ENCODE assay signal across 8 cellular contexts in genomic region chr6:29976253-29976587, GRCh38. TPM values are rescaled to one million over a fixed set of nuclear protein-coding genes. Genes with fewer than 3 reads are reported as not detected.
DNase-seq lines count a peak whose midpoint lies in the region; ATAC-seq, FAIRE-seq and TF ChIP-seq lines count a peak whose summit lies in the region.

No MANE protein-coding gene starts in this region.

- no peaks in the 10 kb centered on the region for H3K9me1 ChIP-seq in K562 (ENCODE audit: control insufficient read depth, insufficient read depth, low read length)

- H3K9me3 ChIP-seq in K562 (replicated peaks; ENCODE audit: control insufficient read depth, insufficient read depth, low read depth, low read length) (no peaks in the 10 kb centered on the region), lung (ENCODE audit: control insufficient read depth in 2 of 2, insufficient read depth in 1 of 2, low read length in 1 of 2) (no peaks in the 10 kb centered on the region), transverse colon (no peaks in the 10 kb centered on the region)

- H3K27me3 ChIP-seq in K562 (ENCODE audit: control insufficient read depth in 2 of 2, insufficient read depth in 2 of 2, low read length in 2 of 2) (no peaks in the 10 kb centered on the region), lung (ENCODE audit: control insufficient read depth, insufficient read depth) (no peaks in the 10 kb centered on the region), transverse colon (peaks cover 5% of the 10 kb centered on the region)

- H4K20me1 ChIP-seq in K562 (replicated peaks; ENCODE audit: control insufficient read depth, insufficient read depth, low read length), result no peaks in the 10 kb centered on the region

- no peaks in the 10 kb centered on the region for H3K36me3 ChIP-seq in K562 (ENCODE audit: control insufficient read depth, insufficient read depth, low read length)
- no peaks in the 10 kb centered on the region for H3K36me3 ChIP-seq in lung (ENCODE audit: control insufficient read depth in 2 of 2, insufficient read depth in 2 of 2, low read length in 2 of 2)
- no peaks in the 10 kb centered on the region for H3K36me3 ChIP-seq in transverse colon

- TF ChIP-seq CTCF in K562 (IDR thresholded peaks at IDR 0.05 in 2 of 3, conservative IDR thresholded peaks at IDR 0.05 in 1 of 3; ENCODE audit: insufficient read depth in 2 of 3, low read depth in 1 of 3, low read length in 3 of 3) (no peak), lung (IDR thresholded peaks at IDR 0.05; ENCODE audit: control extremely low read depth, extremely low read depth) (no peak), transverse colon (IDR thresholded peaks at IDR 0.05) (no peak), GM10248 (IDR thresholded peaks at IDR 0.05; ENCODE audit: control extremely low read depth, extremely low read depth, low read depth, missing control alignments) (no peak)

- TF ChIP-seq EP300 in K562 (IDR thresholded peaks at IDR 0.05; ENCODE audit: low read length), result no peak
- TF ChIP-seq EP300 in transverse colon (IDR thresholded peaks at IDR 0.05; ENCODE audit: low read depth), result no peak

- peak overlapping the region; percentile 92 for H2AFZ ChIP-seq in K562 (ENCODE audit: low read depth, low read length)

- TF ChIP-seq POLR2A in K562 (conservative IDR thresholded peaks at IDR 0.05), result no peak
- TF ChIP-seq POLR2A in transverse colon (IDR thresholded peaks at IDR 0.05), result no peak

- CTCF ChIA-PET in activated naive CD4-positive, alpha-beta T cell treated with anti-CD3 and anti-CD28 coated beads, Interleukin-2, amount 10 ng/mL, durations not matched to agents 7 days and 5 days (lab: Charles Lee), result interaction anchor here (0.9 to 1.8 kb wide), 3 partner anchors 9 to 128 kb away, joined by 3 to 10 read pairs (median 4); no protein-coding TSS in a partner anchor
- CTCF ChIA-PET in K562 (lab: Yijun Ruan, JAX; ENCODE audit: low intra/inter-chr PET ratio), result interaction anchor here (0.7 kb wide), 1 partner anchor 533 kb away, joined by 3 read pairs; no protein-coding TSS in a partner anchor
- CTCF ChIA-PET in GM10248 (lab: Yijun Ruan, JAX), result interaction anchor here (0.9 to 2.7 kb wide), 9 partner anchors 10 to 326 kb away, joined by 3 to 25 read pairs (median 4); partner anchors contain the start of gene POLR1H

- no peak for ATAC-seq in K562
- ATAC-seq in lung (ENCODE audit: insufficient read depth, low FRiP score), result no peak
- no peak for ATAC-seq in HG02870 (IDR thresholded peaks at IDR 0.05; ENCODE audit: unreplicated experiment)

- TF ChIP-seq RAD21 in K562 (CRISPR knock-in tag; conservative IDR thresholded peaks at IDR 0.05 in 1 of 2, IDR thresholded peaks at IDR 0.05 in 1 of 2), result no peak

- H3K4me1 ChIP-seq in K562 (replicated peaks in 1 of 2; ENCODE audit: control insufficient read depth in 2 of 2, insufficient read depth in 2 of 2, low read length in 2 of 2), result peaks cover 10 to 29% of the 10 kb centered on the region in 2 experiments; a peak in 3 of 5 replicates
- H3K4me1 ChIP-seq in lung (ENCODE audit: control insufficient read depth in 2 of 2, insufficient read depth in 2 of 2, low read length in 2 of 2), result peaks cover 0 to 6% of the 10 kb centered on the region in 2 donors
- H3K4me1 ChIP-seq in transverse colon, result peaks cover 6 to 29% (median 24%) of the 10 kb centered on the region in 4 donors

- H3K4me3 Mint-ChIP-seq in activated naive CD4-positive, alpha-beta T cell treated with anti-CD3 and anti-CD28 coated beads, Interleukin-2, amount 10 ng/mL, durations not matched to agents 7 days and 5 days, result peak overlapping the region; percentile 69

- no peak for DNase-seq in activated naive CD4-positive, alpha-beta T cell treated with anti-CD3 and anti-CD28 coated beads, Interleukin-2, amount 10 ng/mL, durations not matched to agents 7 days and 5 days
- DNase-seq in activated naive CD4-positive, alpha-beta T cell (lab: John Stamatoyannopoulos, UW), result no peak
- no peak for DNase-seq in K562 (ENCODE audit: extremely low read depth in 1 of 4, low spot score in 3 of 4)
- DNase-seq in lung (ENCODE audit: low spot score), result no peak
- no peak for DNase-seq in transverse colon
- no peak for DNase-seq in HuH-7 (ENCODE audit: low spot score)
- DNase-seq in GM10248 (ENCODE audit: extremely low spot score), result no peak

- H3K27ac ChIP-seq in K562 (ENCODE audit: extremely low read depth, low read depth, low read length) (peak overlapping the region; percentile 76; the same call in 2 of the 3 replicates), lung (ENCODE audit: low read depth in 1 of 2, low read length in 1 of 2) (peak overlapping the region; percentile 88 to 95), transverse colon (peak overlapping the region; percentile 83 to 93 (median 92))

- in situ Hi-C loops in K562 (cut with MboI) (no loop called here), transverse colon (cut with MboI; ENCODE audit: low pct_ligation_motif_present in 1 of 4, low pct_unique_long_range_greater_than_20kb in 1 of 4, low sequenced_read_pairs in 3 of 4) (no loop called here)

- no TSS peak for BruUV-seq in K562 (replicated peaks; lab: Mats Ljungman, UMichigan)

- no peak for FAIRE-seq in K562 (lab: Jason Lieb, UNC)

- peaks cover 77% of the 10 kb centered on the region for H3K27me3 Mint-ChIP-seq in activated naive CD4-positive, alpha-beta T cell treated with anti-CD3 and anti-CD28 coated beads, Interleukin-2, amount 10 ng/mL, durations not matched to agents 7 days and 5 days

- H3K4me2 ChIP-seq in K562 (ENCODE audit: insufficient read depth, low read length), result peak overlapping the region; percentile 76

- H3K9ac ChIP-seq in K562 (ENCODE audit: insufficient read depth in 1 of 2, low read depth in 2 of 2, low read length in 2 of 2), result peak overlapping the region; percentile 79 to 93; a peak in 3 of 4 replicates

- H3K4me1 Mint-ChIP-seq in activated naive CD4-positive, alpha-beta T cell treated with anti-CD3 and anti-CD28 coated beads, Interleukin-2, amount 10 ng/mL, durations not matched to agents 7 days and 5 days, result peaks cover 52% of the 10 kb centered on the region

- 42% methylated on average over 8 of the region's 8 CpGs for WGBS in K562 (ENCODE audit: insufficient coverage, low coverage, missing lambda C conversion rate)
- 18 to 23% methylated on average over 8 of the region's 8 CpGs for WGBS in lung, 2 donors
- WGBS in transverse colon (ENCODE audit: low coverage in 1 of 2), 2 donors, result 5 to 19% methylated on average over 6 to 8 of the region's 8 CpGs

- H3K4me3 ChIP-seq in K562 (peak overlapping the region; percentile 47), lung (peak overlapping the region; percentile 5), transverse colon (peak overlapping the region; percentile 22 to 59 (median 50))

- no peaks in the 10 kb centered on the region for H3K79me2 ChIP-seq in K562 (ENCODE audit: control insufficient read depth, insufficient read depth, low read length)

- H3K9me3 Mint-ChIP-seq in activated naive CD4-positive, alpha-beta T cell treated with anti-CD3 and anti-CD28 coated beads, Interleukin-2, amount 10 ng/mL, durations not matched to agents 7 days and 5 days, result no peaks in the 10 kb centered on the region

- intact Hi-C loops in K562 (cut with micrococcal nuclease), result no loop called here
- intact Hi-C loops in transverse colon (cut with DNase I; ENCODE audit: low total_unique reads), result loop anchor here (2.0 to 5.0 kb wide), 2 partner anchors 33 to 89 kb away; partner anchors contain the start of gene HLA-A

- POLR2A ChIA-PET in K562 (lab: Yijun Ruan, JAX) (interaction anchor here (0.5 to 5.4 kb wide), 5 partner anchors 10 to 703 kb away, joined by 3 to 52 read pairs (median 4); no protein-coding TSS in a partner anchor), GM10248 (lab: Yijun Ruan, JAX) (no interaction called here)

- peaks cover 2% of the 10 kb centered on the region for H3K36me3 Mint-ChIP-seq in activated naive CD4-positive, alpha-beta T cell treated with anti-CD3 and anti-CD28 coated beads, Interleukin-2, amount 10 ng/mL, durations not matched to agents 7 days and 5 days

- H3K27ac Mint-ChIP-seq in activated naive CD4-positive, alpha-beta T cell treated with anti-CD3 and anti-CD28 coated beads, Interleukin-2, amount 10 ng/mL, durations not matched to agents 7 days and 5 days, result no peak overlapping the region

TF ChIP-seq in K562, 482 proteins besides CTCF, POLR2A, EP300 and RAD21 (continues in another document):
- no peak for TF ChIP-seq ADNP (tag; IDR thresholded peaks at IDR 0.05)
- TF ChIP-seq PML (IDR thresholded peaks at IDR 0.05; ENCODE audit: low read length), result no peak
- TF ChIP-seq ZNF77 (CRISPR knock-in tag; IDR thresholded peaks at IDR 0.05), result no peak
- no peak for TF ChIP-seq PHF8 (IDR thresholded peaks at IDR 0.05; ENCODE audit: borderline replicate concordance, low read length)
- TF ChIP-seq SMARCA5 (IDR thresholded peaks at IDR 0.05), result no peak
- no peak for TF ChIP-seq CBFB (CRISPR knock-in tag; IDR thresholded peaks at IDR 0.05)
- TF ChIP-seq POLR2AphosphoS5 (IDR thresholded peaks at IDR 0.05; ENCODE audit: control insufficient read depth, insufficient read depth, low read depth, low read length), result no peak
- TF ChIP-seq HMGN3 (IDR thresholded peaks at IDR 0.05; ENCODE audit: borderline replicate concordance, extremely low read depth, insufficient read length, low read depth, low read length), result no peak

RNA-seq across cellular contexts. Expression of gene HLA-A, which starts 33.9 kb away (rescaled TPM):
- not detected in 2 replicates for total RNA-seq in K562 (2011; cell fraction: chromatin; rRNA removed; ENCODE audit: low replicate concordance)
- not detected in 2 replicates for total RNA-seq in K562 (2011; cell fraction: nucleolus; rRNA removed)
- total RNA-seq in K562 (2011; cell fraction: nucleoplasm; rRNA removed), result not detected in 2 replicates
- total RNA-seq in K562 (2014; rRNA removed) (not detected in 2 replicates), K562 (2014; rRNA removed; fragmentation: Illumina TruSeq; extraction: Trizol) (not detected in 2 replicates), K562 (2015; rRNA removed; fragmentation: Illumina TruSeq; extraction: Trizol) (not detected in 2 replicates), K562 (2021) (3.3 and 4.5 TPM in 2 replicates), lung (100 to 1,000 TPM; 320 to 577 TPM), transverse colon (1,000 to 10,000 TPM in 3 of 4 donors, 100 to 1,000 TPM in 1; 733 to 1,932 (median 1,470) TPM)
- polyA plus RNA-seq in K562 (2011; rRNA removed) (not detected in 2 replicates), K562 (2014; fragmentation: Illumina TruSeq; extraction: Trizol) (not detected in 2 replicates), K562 (2014; fragmentation: Nextera tagmentation; extraction: Ambion mirVana) (not detected), K562 (2014; rRNA removed) (0.09 and 0.46 TPM in 2 replicates), lung (1,000 to 10,000 TPM in 1 of 2 donors, 100 to 1,000 TPM in 1; 845 to 3,222 TPM)
- polyA plus RNA-seq in K562 (2011; cell fraction: cytosol; rRNA removed), result 0.04 and 0.09 TPM in 2 replicates
- not detected in 2 replicates for polyA plus RNA-seq in K562 (2011; cell fraction: nucleus; rRNA removed)
- 0.04 and 0.15 TPM in 2 replicates for polyA plus RNA-seq in K562 (2012)
- polyA minus RNA-seq in K562 (2011; rRNA and poly(A)+ RNA removed), result 0.27 TPM in 1 of 2 replicates, not detected in the other
- 3.5 and 8.9 TPM in 2 replicates for polyA minus RNA-seq in K562 (2011; cell fraction: cytosol; rRNA and poly(A)+ RNA removed)
- 0.78 and 1.1 TPM in 2 replicates for polyA minus RNA-seq in K562 (2011; cell fraction: nucleus; rRNA and poly(A)+ RNA removed)

Comparison
In these comparisons a context has a peak if more than half of its experiments do, and no peak if none do; other contexts are left out.
1. RNA of gene HLA-A, which starts 33.9 kb away (total RNA-seq): 733 to 1,932 TPM in transverse colon and 320 to 577 TPM in lung; 3.3 to 4.5 TPM in K562; every median in the first group is over 10 times any median in the second.
2. Peak in every context shown above with its lines, with median percentiles within 50 percentile points of each other: H3K27ac ChIP-seq and H3K4me3 ChIP-seq.